Comparison of ENCODE assay signal across 13 cellular contexts in genomic region chr4:173498023-173498422, GRCh38. TPM values are rescaled to one million over a fixed set of nuclear protein-coding genes. Genes with fewer than 3 reads are reported as not detected.
DNase-seq lines count a peak whose midpoint lies in the region; ATAC-seq, FAIRE-seq and TF ChIP-seq lines count a peak whose summit lies in the region.
"Had no signal": no experiment of that assay in that cellular context is flagged by ENCODE, and none has a peak within 500 bp of the region (broad histone marks: within the 10 kb centered on the region; RNA-seq: fewer than 3 reads in every experiment).

No MANE protein-coding gene starts in this region.

- H3K27ac Mint-ChIP-seq in activated T-cell treated with anti-CD3 and anti-CD28 coated beads, Interleukin-2, amount 50 U/mL, for 24 hours = no peak overlapping the region
- H3K27ac Mint-ChIP-seq: activated CD4-positive, alpha-beta T cell treated with anti-CD3 and anti-CD28 coated beads, Interleukin-2, amount 10 ng/mL, durations not matched to agents 7 days and 5 days had no signal

- H3K36me3 Mint-ChIP-seq in activated T-cell treated with anti-CD3 and anti-CD28 coated beads, Interleukin-2, amount 50 U/mL, for 24 hours (ENCODE audit: low read depth) = peaks cover 9% of the 10 kb centered on the region

- WGBS in lower leg skin, 2 donors = 79 to 84% methylated on average over 1 of the region's 1 CpG

- TF ChIP-seq POLR2A in GM12891 (IDR thresholded peaks at IDR 0.05; ENCODE audit: low read depth, low read length) (no peak), lower leg skin (IDR thresholded peaks at IDR 0.05) (no peak)

- DNase-seq in GM12891 (ENCODE audit: insufficient read length, low spot score) (no peak), Ammon's horn (ENCODE audit: low spot score) (no peak), lower leg skin (ENCODE audit: low spot score in 2 of 2) (no peak), coronary artery (ENCODE audit: low spot score) (no peak)
- DNase-seq in activated T-cell treated with anti-CD3 and anti-CD28 coated beads, Interleukin-2, amount 50 U/mL, for 24 hours = no peak
- DNase-seq: activated CD4-positive, alpha-beta T cell treated with anti-CD3 and anti-CD28 coated beads, Interleukin-2, amount 10 ng/mL, durations not matched to agents 7 days and 5 days; activated effector memory CD4-positive, alpha-beta T cell treated with anti-CD3 and anti-CD28 coated beads, Interleukin-2, amount 50 U/mL, for 16 hours; NCI-H526 treated with DMSO at 0.1 percent for 48 hours had no signal

- H3K4me3 ChIP-seq in lower leg skin (ENCODE audit: low read depth, poor library complexity, severe bottlenecking) (no peak overlapping the region), coronary artery (no peak overlapping the region)

- no peak for TF ChIP-seq CTCF in lower leg skin (IDR thresholded peaks at IDR 0.05)
- TF ChIP-seq CTCF in coronary artery (IDR thresholded peaks at IDR 0.05) = no peak

- FAIRE-seq in GM12891 (lab: Jason Lieb, UNC) = no peak

- ATAC-seq in GM19452 (IDR thresholded peaks at IDR 0.05; ENCODE audit: unreplicated experiment) (peak; percentile 42), HG02885 (IDR thresholded peaks at IDR 0.05; ENCODE audit: poor library complexity, unreplicated experiment) (peak; percentile 48), HG03565 (IDR thresholded peaks at IDR 0.05; ENCODE audit: unreplicated experiment) (peak; percentile 55)

- no peak overlapping the region for H3K4me3 Mint-ChIP-seq in activated T-cell treated with anti-CD3 and anti-CD28 coated beads, Interleukin-2, amount 50 U/mL, for 24 hours
- H3K4me3 Mint-ChIP-seq: activated CD4-positive, alpha-beta T cell treated with anti-CD3 and anti-CD28 coated beads, Interleukin-2, amount 10 ng/mL, durations not matched to agents 7 days and 5 days had no signal

- H3K27me3 Mint-ChIP-seq in activated T-cell treated with anti-CD3 and anti-CD28 coated beads, Interleukin-2, amount 50 U/mL, for 24 hours = peaks cover 82% of the 10 kb centered on the region

- intact Hi-C loops in lower leg skin (cut with DNase I; ENCODE audit: low total_unique reads) = no loop called here

- H3K4me1 Mint-ChIP-seq in activated T-cell treated with anti-CD3 and anti-CD28 coated beads, Interleukin-2, amount 50 U/mL, for 24 hours (ENCODE audit: low read depth) = peaks cover 24% of the 10 kb centered on the region

- H3K27ac ChIP-seq in coronary artery = no peak overlapping the region
- H3K27ac ChIP-seq: epithelial cell of prostate had no signal

- H3K9me3 Mint-ChIP-seq in activated T-cell treated with anti-CD3 and anti-CD28 coated beads, Interleukin-2, amount 50 U/mL, for 24 hours = peaks cover 3% of the 10 kb centered on the region

TF ChIP-seq in GM12891, 5 proteins besides CTCF, POLR2A, EP300 and RAD21:
- no peak for TF ChIP-seq POLR2AphosphoS5 (IDR thresholded peaks at IDR 0.05; ENCODE audit: low read depth, low read length)
- no peak for TF ChIP-seq POU2F2 (IDR thresholded peaks at IDR 0.05; ENCODE audit: low read depth, low read length)
- TF ChIP-seq PAX5 (IDR thresholded peaks at IDR 0.05; ENCODE audit: insufficient read depth, low read length, severe bottlenecking) = no peak
- peak; percentile 97 for TF ChIP-seq SPI1 (IDR thresholded peaks at IDR 0.05; ENCODE audit: low read depth, low read length)

RNA-seq across cellular contexts. Expression of gene HAND2, which starts 32.0 kb away (rescaled TPM):
- not detected for polyA plus RNA-seq in GM12891 (2012; ENCODE audit: low read depth, missing spikeins)
- total RNA-seq in lower leg skin = 10 to 100 TPM in 1 of 4 donors, 1 to 10 TPM in 2, under 1 TPM in 1; 0.25 to 11.0 (median 4.1) TPM
- total RNA-seq: activated CD4-positive, alpha-beta T cell treated with anti-CD3 and anti-CD28 coated beads, Interleukin-2, amount 10 ng/mL, durations not matched to agents 7 days and 5 days; MCF 10A had no signal
